In genomic region chr11:65477271-65478029, GRCh38 we compare ENCODE assay signal across 1 cellular context.
TF ChIP-seq lines count a peak whose summit lies in the region.

No MANE protein-coding gene starts in this region.

TF ChIP-seq in K562, 482 proteins besides CTCF, POLR2A, EP300 and RAD21 (continued from another document and continues in another):
- TF ChIP-seq, protein P1, sequence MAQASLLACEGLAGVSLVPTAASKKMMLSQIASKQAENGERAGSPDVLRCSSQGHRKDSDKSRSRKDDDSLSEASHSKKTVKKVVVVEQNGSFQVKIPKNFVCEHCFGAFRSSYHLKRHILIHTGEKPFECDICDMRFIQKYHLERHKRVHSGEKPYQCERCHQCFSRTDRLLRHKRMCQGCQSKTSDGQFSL (CRISPR knock-in tag; IDR thresholded peaks at IDR 0.05) = peak; percentile 58; the same call in 1 of the 2 replicates
- TF ChIP-seq, protein P1 (tag; IDR thresholded peaks at IDR 0.05) = no peak
- TF ChIP-seq E2F6 (IDR thresholded peaks at IDR 0.05; ENCODE audit: borderline replicate concordance in 1 of 2, extremely low read depth in 1 of 2, insufficient read depth in 1 of 2, insufficient read length in 1 of 2, low read depth in 1 of 2, low read length in 1 of 2, poor library complexity in 1 of 2, severe bottlenecking in 1 of 2) = peak; percentile 72 to 75
- TF ChIP-seq, protein P2, sequence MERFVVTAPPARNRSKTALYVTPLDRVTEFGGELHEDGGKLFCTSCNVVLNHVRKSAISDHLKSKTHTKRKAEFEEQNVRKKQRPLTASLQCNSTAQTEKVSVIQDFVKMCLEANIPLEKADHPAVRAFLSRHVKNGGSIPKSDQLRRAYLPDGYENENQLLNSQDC (CRISPR knock-in tag; IDR thresholded peaks at IDR 0.05) = peak; percentile 44; the same call in 1 of the 2 replicates
- TF ChIP-seq, protein P3, sequence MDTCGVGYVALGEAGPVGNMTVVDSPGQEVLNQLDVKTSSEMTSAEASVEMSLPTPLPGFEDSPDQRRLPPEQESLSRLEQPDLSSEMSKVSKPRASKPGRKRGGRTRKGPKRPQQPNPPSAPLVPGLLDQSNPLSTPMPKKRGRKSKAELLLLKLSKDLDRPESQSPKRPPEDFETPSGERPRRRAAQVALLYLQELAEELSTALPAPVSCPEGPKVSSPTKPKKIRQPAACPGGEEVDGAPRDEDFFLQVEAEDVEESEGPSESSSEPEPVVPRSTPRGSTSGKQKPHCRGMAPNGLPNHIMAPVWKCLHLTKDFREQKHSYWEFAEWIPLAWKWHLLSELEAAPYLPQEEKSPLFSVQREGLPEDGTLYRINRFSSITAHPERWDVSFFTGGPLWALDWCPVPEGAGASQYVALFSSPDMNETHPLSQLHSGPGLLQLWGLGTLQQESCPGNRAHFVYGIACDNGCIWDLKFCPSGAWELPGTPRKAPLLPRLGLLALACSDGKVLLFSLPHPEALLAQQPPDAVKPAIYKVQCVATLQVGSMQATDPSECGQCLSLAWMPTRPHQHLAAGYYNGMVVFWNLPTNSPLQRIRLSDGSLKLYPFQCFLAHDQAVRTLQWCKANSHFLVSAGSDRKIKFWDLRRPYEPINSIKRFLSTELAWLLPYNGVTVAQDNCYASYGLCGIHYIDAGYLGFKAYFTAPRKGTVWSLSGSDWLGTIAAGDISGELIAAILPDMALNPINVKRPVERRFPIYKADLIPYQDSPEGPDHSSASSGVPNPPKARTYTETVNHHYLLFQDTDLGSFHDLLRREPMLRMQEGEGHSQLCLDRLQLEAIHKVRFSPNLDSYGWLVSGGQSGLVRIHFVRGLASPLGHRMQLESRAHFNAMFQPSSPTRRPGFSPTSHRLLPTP (IDR thresholded peaks at IDR 0.05; ENCODE audit: borderline replicate concordance, extremely low read depth, insufficient read length) = no peak
- peak; percentile 94 for TF ChIP-seq NFE2 (IDR thresholded peaks at IDR 0.05; ENCODE audit: low read depth)
- TF ChIP-seq ZNF274 (IDR thresholded peaks at IDR 0.05; ENCODE audit: borderline replicate concordance, low read depth, low read length) = no peak; the same call in 1 of the 2 replicates
- TF ChIP-seq CHD1 (IDR thresholded peaks at IDR 0.05; ENCODE audit: low read length) = peak; percentile 66
- no peak for TF ChIP-seq ZNF3 (CRISPR knock-in tag; IDR thresholded peaks at IDR 0.05)
- 0 out of 2 replicates have a peak, but pooled peaks have one; percentile 15 for TF ChIP-seq TCF7L2 (IDR thresholded peaks at IDR 0.05; ENCODE audit: low read depth, low read length)
- TF ChIP-seq MIER1 (IDR thresholded peaks at IDR 0.05; ENCODE audit: low read depth) = 0 out of 2 replicates have a peak, but pooled peaks have one; percentile 51
- TF ChIP-seq EGR1 (conservative IDR thresholded peaks at IDR 0.05) = peak; percentile 89
- no peak for TF ChIP-seq KDM1A (IDR thresholded peaks at IDR 0.05)
- peak; percentile 63; the same call in 1 of the 2 replicates for TF ChIP-seq SMARCA4 (IDR thresholded peaks at IDR 0.05)
- TF ChIP-seq STAG1 (CRISPR knock-in tag; IDR thresholded peaks at IDR 0.05; ENCODE audit: borderline replicate concordance) = no peak
- TF ChIP-seq C11orf30 (IDR thresholded peaks at IDR 0.05; ENCODE audit: low read depth) = peak; percentile 93
- 0 out of 2 replicates have a peak, but pooled peaks have one; percentile 29 for TF ChIP-seq E2F1 (CRISPR knock-in tag; IDR thresholded peaks at IDR 0.05)
- TF ChIP-seq, protein P4, sequence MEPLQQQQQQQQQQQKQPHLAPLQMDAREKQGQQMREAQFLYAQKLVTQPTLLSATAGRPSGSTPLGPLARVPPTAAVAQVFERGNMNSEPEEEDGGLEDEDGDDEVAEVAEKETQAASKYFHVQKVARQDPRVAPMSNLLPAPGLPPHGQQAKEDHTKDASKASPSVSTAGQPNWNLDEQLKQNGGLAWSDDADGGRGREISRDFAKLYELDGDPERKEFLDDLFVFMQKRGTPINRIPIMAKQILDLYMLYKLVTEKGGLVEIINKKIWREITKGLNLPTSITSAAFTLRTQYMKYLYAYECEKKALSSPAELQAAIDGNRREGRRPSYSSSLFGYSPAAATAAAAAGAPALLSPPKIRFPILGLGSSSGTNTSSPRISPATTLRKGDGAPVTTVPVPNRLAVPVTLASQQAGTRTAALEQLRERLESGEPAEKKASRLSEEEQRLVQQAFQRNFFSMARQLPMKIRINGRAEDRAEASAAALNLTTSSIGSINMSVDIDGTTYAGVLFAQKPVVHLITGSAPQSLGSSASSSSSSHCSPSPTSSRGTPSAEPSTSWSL (CRISPR knock-in tag; IDR thresholded peaks at IDR 0.05; ENCODE audit: borderline replicate concordance) = no peak
- peak; percentile 40; the same call in 1 of the 2 replicates for TF ChIP-seq BACH1 (tag; IDR thresholded peaks at IDR 0.05)
- TF ChIP-seq SP2 (IDR thresholded peaks at IDR 0.05; ENCODE audit: extremely low read depth, low read depth, low read length, poor library complexity, severe bottlenecking) = no peak
- TF ChIP-seq HCFC1 (IDR thresholded peaks at IDR 0.05; ENCODE audit: low read depth, low read length) = peak; percentile 58; the same call in 1 of the 2 replicates
- TF ChIP-seq RBM22 (IDR thresholded peaks at IDR 0.05; ENCODE audit: low read depth, low read length, poor library complexity, severe bottlenecking) = peak; percentile 83
- TF ChIP-seq FIP1L1 (IDR thresholded peaks at IDR 0.05; ENCODE audit: low read depth, low read length, poor library complexity, severe bottlenecking) = peak; percentile 81
- peak in 2 of 3 experiments; percentile 54 to 92; a peak in 2 of 6 replicates for TF ChIP-seq ZBTB11 (CRISPR knock-in tag; IDR thresholded peaks at IDR 0.05)
- peak; percentile 89 for TF ChIP-seq NFRKB (IDR thresholded peaks at IDR 0.05; ENCODE audit: low read depth)
- 0 out of 2 replicates have a peak, but pooled peaks have one; percentile 8 for TF ChIP-seq SMC3 (conservative IDR thresholded peaks at IDR 0.05; ENCODE audit: insufficient read depth, low read depth, low read length)
- no peak; the same call in 1 of the 2 replicates for TF ChIP-seq ATF1 (CRISPR knock-in tag; IDR thresholded peaks at IDR 0.05)
- TF ChIP-seq ATF1 (tag; IDR thresholded peaks at IDR 0.05) = peak; percentile 89
- peak; percentile 99 for TF ChIP-seq HMGN3 (IDR thresholded peaks at IDR 0.05; ENCODE audit: borderline replicate concordance, extremely low read depth, insufficient read length, low read depth, low read length)
- peak; percentile 66 for TF ChIP-seq DPF2 (IDR thresholded peaks at IDR 0.05)
- TF ChIP-seq LEF1 (IDR thresholded peaks at IDR 0.05) = no peak; the same call in 1 of the 2 replicates
- TF ChIP-seq ZNF512 (tag; IDR thresholded peaks at IDR 0.05) = no peak
- TF ChIP-seq ADNP (tag; IDR thresholded peaks at IDR 0.05) = no peak
- no peak for TF ChIP-seq TGIF2 (CRISPR knock-in tag; IDR thresholded peaks at IDR 0.05)
- TF ChIP-seq GTF2F1 (IDR thresholded peaks at IDR 0.05; ENCODE audit: low read depth, low read length) = peak; percentile 72; the same call in 1 of the 2 replicates
- TF ChIP-seq SMAD4 (CRISPR knock-in tag; conservative IDR thresholded peaks at IDR 0.05) = peak; percentile 99
- TF ChIP-seq PML (IDR thresholded peaks at IDR 0.05; ENCODE audit: low read length) = peak; percentile 66
- peak; percentile 87 for TF ChIP-seq NR2C1 (IDR thresholded peaks at IDR 0.05)
- TF ChIP-seq NR2C1 (tag; IDR thresholded peaks at IDR 0.05) = peak; percentile 91
- peak; percentile 85 for TF ChIP-seq CEBPG (CRISPR knock-in tag; IDR thresholded peaks at IDR 0.05)
- peak; percentile 87 for TF ChIP-seq CEBPG (tag; conservative IDR thresholded peaks at IDR 0.05 in 1 of 2, IDR thresholded peaks at IDR 0.05 in 1 of 2)
- TF ChIP-seq CSDE1 (IDR thresholded peaks at IDR 0.05) = peak in 1 of 2 experiments; percentile 62; a peak in 2 of 4 replicates
- peak; percentile 92 for TF ChIP-seq TAF9B (IDR thresholded peaks at IDR 0.05; ENCODE audit: partially characterized antibody)
- TF ChIP-seq, protein P5, sequence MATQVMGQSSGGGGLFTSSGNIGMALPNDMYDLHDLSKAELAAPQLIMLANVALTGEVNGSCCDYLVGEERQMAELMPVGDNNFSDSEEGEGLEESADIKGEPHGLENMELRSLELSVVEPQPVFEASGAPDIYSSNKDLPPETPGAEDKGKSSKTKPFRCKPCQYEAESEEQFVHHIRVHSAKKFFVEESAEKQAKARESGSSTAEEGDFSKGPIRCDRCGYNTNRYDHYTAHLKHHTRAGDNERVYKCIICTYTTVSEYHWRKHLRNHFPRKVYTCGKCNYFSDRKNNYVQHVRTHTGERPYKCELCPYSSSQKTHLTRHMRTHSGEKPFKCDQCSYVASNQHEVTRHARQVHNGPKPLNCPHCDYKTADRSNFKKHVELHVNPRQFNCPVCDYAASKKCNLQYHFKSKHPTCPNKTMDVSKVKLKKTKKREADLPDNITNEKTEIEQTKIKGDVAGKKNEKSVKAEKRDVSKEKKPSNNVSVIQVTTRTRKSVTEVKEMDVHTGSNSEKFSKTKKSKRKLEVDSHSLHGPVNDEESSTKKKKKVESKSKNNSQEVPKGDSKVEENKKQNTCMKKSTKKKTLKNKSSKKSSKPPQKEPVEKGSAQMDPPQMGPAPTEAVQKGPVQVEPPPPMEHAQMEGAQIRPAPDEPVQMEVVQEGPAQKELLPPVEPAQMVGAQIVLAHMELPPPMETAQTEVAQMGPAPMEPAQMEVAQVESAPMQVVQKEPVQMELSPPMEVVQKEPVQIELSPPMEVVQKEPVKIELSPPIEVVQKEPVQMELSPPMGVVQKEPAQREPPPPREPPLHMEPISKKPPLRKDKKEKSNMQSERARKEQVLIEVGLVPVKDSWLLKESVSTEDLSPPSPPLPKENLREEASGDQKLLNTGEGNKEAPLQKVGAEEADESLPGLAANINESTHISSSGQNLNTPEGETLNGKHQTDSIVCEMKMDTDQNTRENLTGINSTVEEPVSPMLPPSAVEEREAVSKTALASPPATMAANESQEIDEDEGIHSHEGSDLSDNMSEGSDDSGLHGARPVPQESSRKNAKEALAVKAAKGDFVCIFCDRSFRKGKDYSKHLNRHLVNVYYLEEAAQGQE (CRISPR knock-in tag; IDR thresholded peaks at IDR 0.05; ENCODE audit: low read depth) = no peak
- TF ChIP-seq BRD4 (IDR thresholded peaks at IDR 0.05) = peak; percentile 71; the same call in 1 of the 2 replicates
- TF ChIP-seq NELFE (IDR thresholded peaks at IDR 0.05; ENCODE audit: insufficient read depth, insufficient read length) = no peak
- 0 out of 2 replicates have a peak, but pooled peaks have one; percentile 16 for TF ChIP-seq ZNF140 (CRISPR knock-in tag; IDR thresholded peaks at IDR 0.05)
- TF ChIP-seq MAZ (CRISPR knock-in tag; conservative IDR thresholded peaks at IDR 0.05 in 1 of 2, IDR thresholded peaks at IDR 0.05 in 1 of 2) = peak; percentile 97
- peak in 1 of 2 experiments; percentile 81; a peak in 2 of 4 replicates for TF ChIP-seq SIN3A (IDR thresholded peaks at IDR 0.05; ENCODE audit: borderline replicate concordance in 2 of 2, control insufficient read depth in 1 of 2, low read depth in 2 of 2, low read length in 2 of 2)
- TF ChIP-seq, protein P6, sequence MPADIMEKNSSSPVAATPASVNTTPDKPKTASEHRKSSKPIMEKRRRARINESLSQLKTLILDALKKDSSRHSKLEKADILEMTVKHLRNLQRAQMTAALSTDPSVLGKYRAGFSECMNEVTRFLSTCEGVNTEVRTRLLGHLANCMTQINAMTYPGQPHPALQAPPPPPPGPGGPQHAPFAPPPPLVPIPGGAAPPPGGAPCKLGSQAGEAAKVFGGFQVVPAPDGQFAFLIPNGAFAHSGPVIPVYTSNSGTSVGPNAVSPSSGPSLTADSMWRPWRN (IDR thresholded peaks at IDR 0.05; ENCODE audit: low read depth) = no peak
